In the genomic region with DNA sequence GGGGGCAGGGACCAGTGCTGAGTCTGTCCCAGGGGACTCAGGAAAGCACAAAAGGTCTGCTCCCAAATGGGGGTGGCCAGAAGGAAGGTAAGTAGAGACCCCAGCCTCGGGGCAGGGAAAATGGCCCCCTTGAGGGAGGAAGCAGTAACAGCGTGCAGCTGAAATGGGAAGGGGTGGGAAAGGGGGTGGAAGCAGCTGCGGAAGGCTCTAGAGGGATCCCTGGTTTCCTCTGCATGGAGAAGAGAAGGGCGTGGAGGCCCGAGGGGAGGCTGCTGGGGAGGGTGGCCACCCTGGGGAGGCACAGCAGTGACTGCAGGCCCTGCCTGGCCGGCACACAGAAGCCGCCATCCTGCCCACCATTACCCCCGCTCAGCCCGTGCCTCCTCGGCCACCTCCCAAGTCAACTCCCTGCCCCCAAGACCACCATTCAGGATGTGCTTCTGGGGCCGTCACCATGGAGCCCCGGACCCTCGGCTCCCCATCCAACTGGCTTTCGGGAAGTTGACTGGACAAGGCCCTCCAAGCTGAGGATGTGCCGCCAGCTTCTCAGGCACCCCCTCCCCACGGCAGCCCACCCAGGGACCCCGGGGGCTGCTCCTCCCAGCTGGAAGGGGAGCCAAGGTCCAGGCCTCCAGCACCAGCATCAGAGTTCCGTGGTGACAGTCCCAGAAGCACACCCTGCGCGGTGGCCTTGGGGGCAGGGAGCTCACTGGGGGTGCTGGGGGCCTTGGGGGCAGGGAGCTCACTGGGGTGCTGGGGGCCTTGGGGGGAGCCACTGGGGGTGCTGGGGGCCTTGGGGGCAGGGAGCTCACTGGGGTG, we compare ENCODE assay signal across 12 cellular contexts. TPM values are rescaled to one million over a fixed set of nuclear protein-coding genes. Genes with fewer than 3 reads are reported as not detected.
DNase-seq lines count a peak whose midpoint lies in the region; ATAC-seq and TF ChIP-seq lines count a peak whose summit lies in the region.
"Had no signal": no experiment of that assay in that cellular context is flagged by ENCODE, and none has a peak within 500 bp of the region (broad histone marks: within the 10 kb centered on the region; RNA-seq: fewer than 3 reads in every experiment).

No MANE protein-coding gene starts in this region.

- H2AFZ ChIP-seq in neuronal stem cell (ENCODE audit: low read length): no peak overlapping the region

- peak overlapping the region; percentile 30 for H3K9ac ChIP-seq in neuronal stem cell (ENCODE audit: low read depth, low read length, poor library complexity)

- no peaks in the 10 kb centered on the region for H3K9me3 ChIP-seq in WERI-Rb-1 (ENCODE audit: severe bottlenecking)
- H3K9me3 ChIP-seq in neuronal stem cell (replicated peaks in 1 of 2; ENCODE audit: control insufficient read depth in 2 of 2, insufficient read depth in 1 of 2, low read depth in 1 of 2, low read length in 2 of 2): no peaks in the 10 kb centered on the region
- H3K9me3 ChIP-seq: adrenal gland, upper lobe of right lung had no signal

- H3K27me3 ChIP-seq in WERI-Rb-1 (ENCODE audit: insufficient read depth, low read depth, severe bottlenecking) (no peaks in the 10 kb centered on the region), neuronal stem cell (ENCODE audit: control insufficient read depth in 3 of 3, insufficient read depth in 3 of 3, low read depth in 1 of 3, low read length in 3 of 3) (no peaks in the 10 kb centered on the region)
- H3K27me3 ChIP-seq: adrenal gland, upper lobe of right lung had no signal

- no CpG with 5 or more reads among the region's 20 CpGs for WGBS in neuronal stem cell (ENCODE audit: extremely low coverage in 2 of 2, insufficient read length in 2 of 2, insufficient replicate concordance in 1 of 2), 2 donors

- peaks cover 2 to 5% of the 10 kb centered on the region in 2 donors for H3K4me1 ChIP-seq in neuronal stem cell (ENCODE audit: control insufficient read depth in 2 of 2, insufficient read depth in 1 of 2, low read depth in 1 of 2, low read length in 2 of 2)
- H3K4me1 ChIP-seq: adrenal gland, upper lobe of right lung had no signal

- no peak overlapping the region for H2BK5ac ChIP-seq in neuronal stem cell (ENCODE audit: low read length)

- H3K79me1 ChIP-seq in neuronal stem cell (ENCODE audit: low read depth, low read length): peaks cover 2% of the 10 kb centered on the region

- H4K91ac ChIP-seq in neuronal stem cell (ENCODE audit: low read depth, low read length, poor library complexity): no peak overlapping the region

- H3K36me3 ChIP-seq in WERI-Rb-1 (no peaks in the 10 kb centered on the region), neuronal stem cell (replicated peaks in 1 of 2; ENCODE audit: control insufficient read depth in 2 of 2, insufficient read depth in 2 of 2, low read length in 2 of 2) (no peaks in the 10 kb centered on the region)
- H3K36me3 ChIP-seq: adrenal gland, upper lobe of right lung had no signal

- H2AK5ac ChIP-seq in neuronal stem cell (ENCODE audit: low read depth, low read length): peak overlapping the region; percentile 83

- peak overlapping the region; percentile 72 for H3K18ac ChIP-seq in neuronal stem cell (ENCODE audit: low read length)

- H2BK120ac ChIP-seq in neuronal stem cell (ENCODE audit: low read depth, low read length): no peak overlapping the region

- peak overlapping the region; percentile 21 for H3K4me3 ChIP-seq in Jurkat, Clone E6-1 (ENCODE audit: low read length)
- H3K4me3 ChIP-seq in WERI-Rb-1 (ENCODE audit: low read depth, low read length) (no peak overlapping the region; the same call in 1 of the 2 replicates), neuronal stem cell (ENCODE audit: low read length in 2 of 2) (no peak overlapping the region)
- H3K4me3 ChIP-seq: adrenal gland, upper lobe of right lung had no signal

- TF ChIP-seq CTCF in WERI-Rb-1 (IDR thresholded peaks at IDR 0.05; ENCODE audit: low read depth, low read length): peak; percentile 34; the same call in 1 of the 2 replicates

- DNase-seq in NCI-H82 (lab: John Stamatoyannopoulos, UW) (peak; percentile 39), NCI-H82 treated with DMSO at 0.1 percent for 48 hours (lab: John Stamatoyannopoulos, UW; ENCODE audit: unreplicated experiment) (no peak), WERI-Rb-1 (peak; percentile 37), neuronal stem cell (ENCODE audit: low spot score) (no peak), HK-2 (ENCODE audit: unreplicated experiment) (no peak), NCI-H510A (lab: John Stamatoyannopoulos, UW) (no peak)
- DNase-seq in Jurkat, Clone E6-1 (ENCODE audit: low read depth, low spot score): no peak
- DNase-seq: NCI-H187 had no signal

- no peak for ATAC-seq in HG02610 (IDR thresholded peaks at IDR 0.05; ENCODE audit: unreplicated experiment)

- peak overlapping the region; percentile 30 for H4K8ac ChIP-seq in neuronal stem cell (ENCODE audit: low read depth, low read length)

- H3K14ac ChIP-seq in neuronal stem cell (ENCODE audit: low read length): no peak overlapping the region

- peak overlapping the region; percentile 76 for H3K4ac ChIP-seq in neuronal stem cell (ENCODE audit: low read length)

- no peak overlapping the region for H3K4me2 ChIP-seq in neuronal stem cell (ENCODE audit: insufficient read depth, low read length, poor library complexity, severe bottlenecking)

- H3K23ac ChIP-seq in neuronal stem cell (ENCODE audit: low read depth, low read length, poor library complexity): peak overlapping the region; percentile 65

- H2BK12ac ChIP-seq in neuronal stem cell (ENCODE audit: low read length): no peak overlapping the region

- peak overlapping the region; percentile 7 for H2BK15ac ChIP-seq in neuronal stem cell (ENCODE audit: low read length)

- H3K27ac ChIP-seq in WERI-Rb-1: no peak overlapping the region; the same call in 1 of the 2 replicates
- no peak overlapping the region for H3K27ac ChIP-seq in neuronal stem cell (replicated peaks; ENCODE audit: low read length)
- H3K27ac ChIP-seq: adrenal gland, epithelial cell of prostate, upper lobe of right lung had no signal

RNA-seq across cellular contexts. Expression of a gene that starts 23.6 kb away (rescaled TPM):
- polyA plus RNA-seq in Jurkat, Clone E6-1 (2012; ENCODE audit: insufficient read depth, insufficient read length): not detected
- not detected for polyA plus RNA-seq in neuronal stem cell (2013, experiment 1 of 2)
- not detected for polyA plus RNA-seq in neuronal stem cell (2013, experiment 2 of 2)

RNA-seq across cellular contexts. Expression of a gene that starts 23.9 kb away (rescaled TPM):
- 3.6 TPM for polyA plus RNA-seq in Jurkat, Clone E6-1 (2012; ENCODE audit: insufficient read depth, insufficient read length)
- polyA plus RNA-seq in neuronal stem cell (2013, experiment 1 of 2): 0.15 TPM
- polyA plus RNA-seq in neuronal stem cell (2013, experiment 2 of 2): 0.12 TPM

RNA-seq across cellular contexts. Expression of a gene that starts 26.5 kb away (rescaled TPM):
- 110 TPM for polyA plus RNA-seq in Jurkat, Clone E6-1 (2012; ENCODE audit: insufficient read depth, insufficient read length)
- 46.7 TPM for polyA plus RNA-seq in neuronal stem cell (2013, experiment 1 of 2)
- polyA plus RNA-seq in neuronal stem cell (2013, experiment 2 of 2): 48.5 TPM

Comparison
In these comparisons a context has a peak if more than half of its experiments do, and no peak if none do; other contexts are left out.
1. DNase-seq: peak in NCI-H82 (single experiment) and WERI-Rb-1 (single experiment); none in NCI-H82 treated with DMSO at 0.1 percent for 48 hours (single experiment), Jurkat, Clone E6-1 (single experiment), neuronal stem cell (single experiment), HK-2 (single experiment) and NCI-H510A (single experiment).